35 cellular contexts compared by ENCODE assay signal in the genomic region with DNA sequence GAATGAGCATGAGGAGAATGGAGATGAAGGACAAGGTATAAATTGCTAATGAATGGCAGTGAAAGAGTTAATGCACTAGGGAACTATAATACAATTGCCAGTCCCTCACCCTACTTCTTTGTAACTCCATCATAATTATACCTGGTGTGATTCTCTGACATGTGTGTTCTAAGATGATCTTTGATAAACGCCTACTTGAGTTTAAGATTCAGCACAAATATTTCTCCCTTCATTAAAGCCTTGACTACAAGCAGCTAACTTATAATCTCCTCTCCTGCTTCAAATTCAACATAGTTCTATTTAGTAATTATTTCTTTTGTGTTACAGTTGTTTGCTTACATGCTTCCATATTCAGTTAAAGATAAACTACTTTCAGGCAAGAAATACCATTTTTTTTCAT. TPM values are rescaled to one million over a fixed set of nuclear protein-coding genes. Genes with fewer than 3 reads are reported as not detected.
"Had no signal": no experiment of that assay in that cellular context is flagged by ENCODE, and none has a peak within 500 bp of the region (broad histone marks: within the 10 kb centered on the region; RNA-seq: fewer than 3 reads in every experiment).

No MANE protein-coding gene starts in this region.

- H3K4me3 ChIP-seq: SJCRH30, SK-N-MC had no signal

- H3K36me3 ChIP-seq: brain microvascular endothelial cell, SJCRH30 had no signal

- H3K36me3 Mint-ChIP-seq: activated naive CD4-positive, alpha-beta T cell treated with anti-CD3 and anti-CD28 coated beads, Interleukin-2, amount 10 ng/mL, durations not matched to agents 7 days and 5 days; activated naive CD8-positive, alpha-beta T cell treated with anti-CD3 and anti-CD28 coated beads for 36 hours had no signal

- H3K4me3 Mint-ChIP-seq: activated B cell treated with CpG ODN at 0.5 μM for 24 hours; activated CD4-positive, alpha-beta memory T cell treated with anti-CD3 and anti-CD28 coated beads, Interleukin-2, amount 10 ng/mL, durations not matched to agents 7 days and 5 days; activated naive CD8-positive, alpha-beta T cell treated with anti-CD3 and anti-CD28 coated beads for 36 hours; activated T-cell treated with anti-CD3 and anti-CD28 coated beads, Interleukin-2, amount 50 U/mL, for 72 hours had no signal

- H3K9me3 Mint-ChIP-seq: activated B cell treated with CpG ODN at 0.5 μM for 24 hours; activated CD4-positive, alpha-beta memory T cell treated with anti-CD3 and anti-CD28 coated beads, Interleukin-2, amount 10 ng/mL, durations not matched to agents 7 days and 5 days; activated naive CD4-positive, alpha-beta T cell treated with anti-CD3 and anti-CD28 coated beads, Interleukin-2, amount 10 ng/mL, durations not matched to agents 7 days and 5 days; activated naive CD8-positive, alpha-beta T cell treated with anti-CD3 and anti-CD28 coated beads for 36 hours; activated T-cell treated with anti-CD3 and anti-CD28 coated beads, Interleukin-2, amount 50 U/mL, for 72 hours; activated T-helper 2 cell treated with anti-CD3 and anti-CD28 coated beads, Interferon-gamma antibody, Interleukin-2, Interleukin-4, amounts not matched to agents 10 μg/mL and 5 μg/mL and 100 μg/mL, durations not matched to agents 14 hours and 24 hours and 36 hours had no signal

- H3K9me3 ChIP-seq: SJCRH30 had no signal

- H3K27me3 Mint-ChIP-seq: activated naive CD8-positive, alpha-beta T cell treated with anti-CD3 and anti-CD28 coated beads for 36 hours had no signal

- H3K27me3 ChIP-seq: brain microvascular endothelial cell had no signal

- DNase-seq: activated B cell treated with CpG ODN at 0.5 μM for 24 hours; activated CD4-positive, alpha-beta memory T cell treated with anti-CD3 and anti-CD28 coated beads, Interleukin-2, amount 10 ng/mL, durations not matched to agents 7 days and 5 days; activated CD4-positive, alpha-beta T cell treated with anti-CD3 and anti-CD28 coated beads for 1 hour; activated CD4-positive, alpha-beta T cell treated with anti-CD3 and anti-CD28 coated beads for 48 hours; activated CD8-positive, alpha-beta memory T cell treated with anti-CD3 and anti-CD28 coated beads for 24 hours; activated gamma-delta T cell; activated naive CD4-positive, alpha-beta T cell treated with anti-CD3 and anti-CD28 coated beads, Interleukin-2, amount 10 ng/mL, durations not matched to agents 7 days and 5 days; activated naive CD8-positive, alpha-beta T cell treated with anti-CD3 and anti-CD28 coated beads for 36 hours; activated T-cell treated with anti-CD3 and anti-CD28 coated beads, Interleukin-2, amount 50 U/mL, for 1 hour; activated T-cell treated with anti-CD3 and anti-CD28 coated beads, Interleukin-2, amount 50 U/mL, for 72 hours; amniotic stem cell; aorta; brain microvascular endothelial cell; central memory CD4-positive, alpha-beta T cell; NCI-H1092 treated with DMSO at 0.1 percent for 48 hours; NCI-H1436; NCI-H1694; NCI-H1930; NCI-H2081 treated with DMSO at 0.1 percent for 48 hours; NCI-H226; NCI-H446 treated with DMSO at 0.1 percent for 48 hours; NCI-H524; SHP77; SJCRH30; T-helper 9 cell had no signal

- H3K27ac Mint-ChIP-seq: activated B cell treated with CpG ODN at 0.5 μM for 24 hours; activated CD4-positive, alpha-beta memory T cell treated with anti-CD3 and anti-CD28 coated beads, Interleukin-2, amount 10 ng/mL, durations not matched to agents 7 days and 5 days; activated naive CD4-positive, alpha-beta T cell treated with anti-CD3 and anti-CD28 coated beads, Interleukin-2, amount 10 ng/mL, durations not matched to agents 7 days and 5 days; activated naive CD8-positive, alpha-beta T cell treated with anti-CD3 and anti-CD28 coated beads for 36 hours; activated T-cell treated with anti-CD3 and anti-CD28 coated beads, Interleukin-2, amount 50 U/mL, for 72 hours; activated T-helper 2 cell treated with anti-CD3 and anti-CD28 coated beads, Interferon-gamma antibody, Interleukin-2, Interleukin-4, amounts not matched to agents 10 μg/mL and 5 μg/mL and 100 μg/mL, durations not matched to agents 14 hours and 24 hours and 36 hours had no signal

- H3K27ac ChIP-seq: brain microvascular endothelial cell, KMS-11, SJCRH30, SK-N-MC, VCaP had no signal

- H3K4me1 ChIP-seq: SJCRH30 had no signal

- ATAC-seq: activated T-cell treated with anti-CD3 and anti-CD28 coated beads, Interleukin-2, amount 50 U/mL, for 72 hours; Panc1 had no signal

RNA-seq across cellular contexts. Expression of a gene that starts 9.7 kb away (rescaled TPM):
- total RNA-seq: activated B cell treated with CpG ODN at 0.5 μM for 24 hours; activated CD4-positive, alpha-beta memory T cell treated with anti-CD3 and anti-CD28 coated beads, Interleukin-2, amount 10 ng/mL, durations not matched to agents 7 days and 5 days; activated naive CD8-positive, alpha-beta T cell treated with anti-CD3 and anti-CD28 coated beads for 36 hours; activated T-cell treated with anti-CD3 and anti-CD28 coated beads, Interleukin-2, amount 50 U/mL, for 72 hours; activated T-helper 2 cell treated with anti-CD3 and anti-CD28 coated beads, Interferon-gamma antibody, Interleukin-2, Interleukin-4, amounts not matched to agents 10 μg/mL and 5 μg/mL and 100 μg/mL, durations not matched to agents 14 hours and 24 hours and 36 hours; aorta; cerebellum; LHCN-M2; M059J; RPMI7951; SJCRH30; T-helper 1 cell treated with Interleukin-12 subunit alpha and Interleukin-12 subunit beta and Interleukin-4 antibody, amounts not matched to agents 30 ng/mL and 1 ng/mL, for 36 hours had no signal
- polyA plus RNA-seq: aorta had no signal

RNA-seq across cellular contexts. Expression of a gene that starts 29.4 kb away (rescaled TPM):
- total RNA-seq: activated B cell treated with CpG ODN at 0.5 μM for 24 hours, cerebellum, LHCN-M2, M059J, RPMI7951, SJCRH30 had no signal

RNA-seq across cellular contexts. Expression of a gene that starts 57.1 kb away (rescaled TPM):
- total RNA-seq: activated B cell treated with CpG ODN at 0.5 μM for 24 hours; activated CD4-positive, alpha-beta memory T cell treated with anti-CD3 and anti-CD28 coated beads, Interleukin-2, amount 10 ng/mL, durations not matched to agents 7 days and 5 days; activated naive CD8-positive, alpha-beta T cell treated with anti-CD3 and anti-CD28 coated beads for 36 hours; activated T-cell treated with anti-CD3 and anti-CD28 coated beads, Interleukin-2, amount 50 U/mL, for 72 hours; activated T-helper 2 cell treated with anti-CD3 and anti-CD28 coated beads, Interferon-gamma antibody, Interleukin-2, Interleukin-4, amounts not matched to agents 10 μg/mL and 5 μg/mL and 100 μg/mL, durations not matched to agents 14 hours and 24 hours and 36 hours; aorta; cerebellum; LHCN-M2; M059J; RPMI7951; SJCRH30; T-helper 1 cell treated with Interleukin-12 subunit alpha and Interleukin-12 subunit beta and Interleukin-4 antibody, amounts not matched to agents 30 ng/mL and 1 ng/mL, for 36 hours had no signal
- polyA plus RNA-seq: aorta had no signal
